ENCODE assay signal across 23 cellular contexts in the genomic region with DNA sequence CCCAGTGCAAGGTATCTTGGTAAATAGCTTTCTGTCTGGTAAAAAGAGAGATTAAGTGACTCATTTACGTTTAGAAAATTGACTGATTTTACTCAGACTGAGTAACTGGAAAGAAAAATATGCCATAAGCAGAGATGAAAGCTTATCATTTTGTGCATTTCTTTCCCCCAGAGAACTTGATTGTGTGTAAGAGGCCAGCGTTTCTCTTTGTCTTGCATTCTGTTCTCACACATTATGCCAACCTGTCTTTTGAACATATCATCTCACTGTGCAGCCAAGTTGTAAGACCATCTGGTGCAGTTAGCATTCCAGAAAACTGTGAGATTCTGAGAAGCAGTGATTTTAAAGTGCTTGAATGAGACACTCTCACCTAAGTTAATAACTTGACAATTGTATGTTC.
DNase-seq lines count a peak whose midpoint lies in the region; ATAC-seq, FAIRE-seq and TF ChIP-seq lines count a peak whose summit lies in the region.
"Had no signal": no experiment of that assay in that cellular context is flagged by ENCODE, and none has a peak within 500 bp of the region (broad histone marks: within the 10 kb centered on the region; RNA-seq: fewer than 3 reads in every experiment).

No MANE protein-coding gene starts in this region.

- H3K9ac ChIP-seq in H1 (replicated peaks in 1 of 4; ENCODE audit: extremely low read depth in 1 of 4, low read depth in 3 of 4, low read length in 3 of 4), result no peak overlapping the region

- H3K27me3 Mint-ChIP-seq in activated CD8-positive, alpha-beta memory T cell treated with anti-CD3 and anti-CD28 coated beads, Interleukin-2, amount 10 ng/mL, durations not matched to agents 7 days and 5 days, result no peaks in the 10 kb centered on the region

- CTCF ChIA-PET in H1 (lab: Charles Lee; ENCODE audit: partially characterized antibody) (interaction anchor here (0.6 kb wide), 1 partner anchor 28 kb away, joined by 4 read pairs; no protein-coding TSS in a partner anchor), GM10248 (lab: Yijun Ruan, JAX) (no interaction called here)
- CTCF ChIA-PET in activated CD8-positive, alpha-beta memory T cell treated with anti-CD3 and anti-CD28 coated beads, Interleukin-2, amount 10 ng/mL, durations not matched to agents 7 days and 5 days (lab: Charles Lee), result no interaction called here

- H3K27ac ChIP-seq in H1 (ENCODE audit: low read depth, low read length), result no peak overlapping the region
- H3K27ac ChIP-seq: 22Rv1, SJSA1 had no signal

- no peaks in the 10 kb centered on the region for H3K79me1 ChIP-seq in H1 (ENCODE audit: low read depth, low read length)

- no peaks in the 10 kb centered on the region for H3K27me3 ChIP-seq in H1 (replicated peaks in 1 of 4; ENCODE audit: control insufficient read depth in 3 of 4, extremely low read depth in 1 of 4, insufficient read depth in 3 of 4, low read length in 3 of 4)
- H3K27me3 ChIP-seq in neuron (ENCODE audit: insufficient read depth, low read length), result no peaks in the 10 kb centered on the region
- H3K27me3 ChIP-seq: SJSA1 had no signal

- peaks cover 4% of the 10 kb centered on the region for H3K9me3 Mint-ChIP-seq in activated CD8-positive, alpha-beta memory T cell treated with anti-CD3 and anti-CD28 coated beads, Interleukin-2, amount 10 ng/mL, durations not matched to agents 7 days and 5 days (ENCODE audit: low read depth)

- no peaks in the 10 kb centered on the region for H3K36me3 Mint-ChIP-seq in activated CD8-positive, alpha-beta memory T cell treated with anti-CD3 and anti-CD28 coated beads, Interleukin-2, amount 10 ng/mL, durations not matched to agents 7 days and 5 days

- no peak overlapping the region for H2BK120ac ChIP-seq in H1 (replicated peaks; ENCODE audit: low read depth, low read length)

- no peak overlapping the region for H2AK5ac ChIP-seq in H1 (ENCODE audit: low read depth, low read length)

- no peaks in the 10 kb centered on the region for H3K79me2 ChIP-seq in H1 (ENCODE audit: control insufficient read depth in 1 of 2, insufficient read depth in 2 of 2, low read length in 2 of 2)

- no peak for TF ChIP-seq RAD21 in H1 (IDR thresholded peaks at IDR 0.05 in 1 of 2, conservative IDR thresholded peaks at IDR 0.05 in 1 of 2; ENCODE audit: low read depth in 2 of 2, low read length in 2 of 2)

- TF ChIP-seq POLR2A in H1 (IDR thresholded peaks at IDR 0.05; ENCODE audit: control extremely low read depth in 1 of 2, low read depth in 2 of 2, low read length in 2 of 2), result no peak

- no peak overlapping the region for H3K56ac ChIP-seq in H1 (replicated peaks; ENCODE audit: insufficient read length, low read depth, low read length)

- no peak for ATAC-seq in activated CD8-positive, alpha-beta memory T cell treated with anti-CD3 and anti-CD28 coated beads, Interleukin-2, amount 10 ng/mL, durations not matched to agents 7 days and 5 days
- ATAC-seq: GM12878, HepG2 had no signal

- H2BK12ac ChIP-seq in H1 (ENCODE audit: low read depth, low read length), result no peak overlapping the region

- H2BK5ac ChIP-seq in H1 (ENCODE audit: low read depth, low read length), result no peak overlapping the region

- no peak overlapping the region for H3K27ac Mint-ChIP-seq in activated CD8-positive, alpha-beta memory T cell treated with anti-CD3 and anti-CD28 coated beads, Interleukin-2, amount 10 ng/mL, durations not matched to agents 7 days and 5 days

- H2AFZ ChIP-seq in H1 (ENCODE audit: low read length) (peak overlapping the region; percentile 81), neuron (ENCODE audit: low read depth, low read length) (peak overlapping the region; percentile 34)

- no peak overlapping the region for H3K4ac ChIP-seq in H1 (replicated peaks; ENCODE audit: insufficient read length, low read depth, low read length)

- H3K23me2 ChIP-seq in H1 (ENCODE audit: low read depth, low read length), result no peaks in the 10 kb centered on the region

- H4K5ac ChIP-seq in H1 (ENCODE audit: insufficient read length, low read depth, low read length), result no peak overlapping the region

- no peak for TF ChIP-seq EP300 in H1 (IDR thresholded peaks at IDR 0.05; ENCODE audit: borderline replicate concordance in 1 of 2, low read depth in 2 of 2, low read length in 2 of 2)

- H3K4me2 ChIP-seq in H1 (ENCODE audit: insufficient read depth in 1 of 2, low read depth in 2 of 2, low read length in 2 of 2), result no peak overlapping the region

- no peak overlapping the region for H3K23ac ChIP-seq in H1 (ENCODE audit: insufficient read length)

- no peak overlapping the region for H2BK20ac ChIP-seq in H1 (ENCODE audit: low read length)

- H4K91ac ChIP-seq in H1 (replicated peaks; ENCODE audit: insufficient read length, low read length), result no peak overlapping the region

- POLR2A ChIA-PET in H1 (lab: Charles Lee; ENCODE audit: partially characterized antibody), result no interaction called here
- POLR2A ChIA-PET in GM10248 (lab: Yijun Ruan, JAX), result no interaction called here

- no peak for FAIRE-seq in H1 (lab: Jason Lieb, UNC)
- FAIRE-seq: GM12878, HepG2 had no signal

- H3K9me3 ChIP-seq in H1 (ENCODE audit: insufficient read depth in 2 of 2, low read depth in 1 of 2, low read length in 1 of 2) (no peaks in the 10 kb centered on the region), neuron (ENCODE audit: low read length) (no peaks in the 10 kb centered on the region)
- H3K9me3 ChIP-seq: SJSA1 had no signal

- DNase-seq in DMS 273 (lab: John Stamatoyannopoulos, UW; ENCODE audit: unreplicated experiment), result peak; percentile 55
- no peak for DNase-seq in DMS 273 treated with DMSO at 0.1 percent for 48 hours (lab: John Stamatoyannopoulos, UW)
- no peak for DNase-seq in H1 (ENCODE audit: low read depth in 1 of 2, low spot score in 2 of 2)
- DNase-seq in activated effector memory CD4-positive, alpha-beta T cell treated with anti-CD3 and anti-CD28 coated beads, Interleukin-2, amount 50 U/mL, for 16 hours, result no peak
- DNase-seq in activated CD4-positive, alpha-beta T cell treated with anti-CD3 and anti-CD28 coated beads for 4 hours, result no peak
- no peak for DNase-seq in activated CD8-positive, alpha-beta memory T cell treated with anti-CD3 and anti-CD28 coated beads, Interleukin-2, amount 10 ng/mL, durations not matched to agents 7 days and 5 days
- DNase-seq in GM10248 (ENCODE audit: extremely low spot score), result no peak
- DNase-seq: Calu3; Karpas-422; NCI-H1092; NCI-H1436; NCI-H187; NCI-H2081 treated with DMSO at 0.1 percent for 48 hours; NCI-H526; NCI-H82; NK-92 treated with Interleukin-12 subunit alpha and Interleukin-12 subunit beta, amount 100 ng/mL, for 24 hours; Right ventricle myocardium superior; RPMI8226 had no signal

- H3K4me3 Mint-ChIP-seq in activated CD8-positive, alpha-beta memory T cell treated with anti-CD3 and anti-CD28 coated beads, Interleukin-2, amount 10 ng/mL, durations not matched to agents 7 days and 5 days, result no peak overlapping the region

- no peaks in the 10 kb centered on the region for H4K20me1 ChIP-seq in H1 (replicated peaks in 1 of 2; ENCODE audit: control insufficient read depth in 1 of 2, insufficient read depth in 2 of 2, low read length in 2 of 2)

- H4K8ac ChIP-seq in H1 (ENCODE audit: extremely low read depth, insufficient read depth, low read length), result no peak overlapping the region

- 88% methylated on average over 2 of the region's 2 CpGs; no CpG with 5 or more reads in 1 of the 2 experiments for WGBS in H1 (ENCODE audit: extremely low coverage in 1 of 2, insufficient coverage in 1 of 2, insufficient read length in 1 of 2, insufficient replicate concordance in 2 of 2, low coverage in 1 of 2, low lambda C conversion rate in 2 of 2, missing lambda C conversion rate in 1 of 2), 2 experiments

- H3K4me1 Mint-ChIP-seq in activated CD8-positive, alpha-beta memory T cell treated with anti-CD3 and anti-CD28 coated beads, Interleukin-2, amount 10 ng/mL, durations not matched to agents 7 days and 5 days, result no peaks in the 10 kb centered on the region

- H3K4me3 ChIP-seq in H1 (ENCODE audit: extremely low read depth in 1 of 4, insufficient read depth in 2 of 4, low read depth in 3 of 4, low read length in 4 of 4), result no peak overlapping the region
- H3K4me3 ChIP-seq in neuron (ENCODE audit: low read length), result no peak overlapping the region
- H3K4me3 ChIP-seq: GM12878, SJSA1 had no signal

- H3K4me1 ChIP-seq in H1 (replicated peaks in 1 of 4; ENCODE audit: control insufficient read depth in 3 of 4, insufficient read depth in 4 of 4, low read length in 3 of 4) (no peaks in the 10 kb centered on the region), neuron (ENCODE audit: insufficient read depth, low read length) (no peaks in the 10 kb centered on the region)
- H3K4me1 ChIP-seq: SJSA1 had no signal

- H3K36me3 ChIP-seq in H1 (ENCODE audit: control insufficient read depth in 2 of 4, insufficient read depth in 4 of 4, low read length in 3 of 4) (no peaks in the 10 kb centered on the region), neuron (ENCODE audit: insufficient read depth, low read length) (no peaks in the 10 kb centered on the region)
- H3K36me3 ChIP-seq: SJSA1 had no signal

- TF ChIP-seq CTCF in H1 (IDR thresholded peaks at IDR 0.05; ENCODE audit: control extremely low read depth in 1 of 3, insufficient read depth in 1 of 3, low read depth in 1 of 3, low read length in 3 of 3) (no peak), GM10248 (IDR thresholded peaks at IDR 0.05; ENCODE audit: control extremely low read depth, extremely low read depth, low read depth, missing control alignments) (no peak)

- H2BK15ac ChIP-seq in H1 (ENCODE audit: low read length), result no peak overlapping the region

- no peak overlapping the region for H3K14ac ChIP-seq in H1 (ENCODE audit: insufficient read length)

- no peak overlapping the region for H3K18ac ChIP-seq in H1 (ENCODE audit: extremely low read depth, low read length)

TF ChIP-seq in H1, 55 proteins besides CTCF, POLR2A, EP300 and RAD21:
- TF ChIP-seq ASH2L (IDR thresholded peaks at IDR 0.05; ENCODE audit: low read length), result no peak
- no peak for TF ChIP-seq GTF2F1 (IDR thresholded peaks at IDR 0.05; ENCODE audit: borderline replicate concordance, low read depth, low read length)
- no peak for TF ChIP-seq MAFK (IDR thresholded peaks at IDR 0.05; ENCODE audit: low read depth, low read length)
- TF ChIP-seq, protein P1, sequence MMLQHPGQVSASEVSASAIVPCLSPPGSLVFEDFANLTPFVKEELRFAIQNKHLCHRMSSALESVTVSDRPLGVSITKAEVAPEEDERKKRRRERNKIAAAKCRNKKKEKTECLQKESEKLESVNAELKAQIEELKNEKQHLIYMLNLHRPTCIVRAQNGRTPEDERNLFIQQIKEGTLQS (IDR thresholded peaks at IDR 0.05; ENCODE audit: insufficient read depth, low read depth, low read length), result no peak
- TF ChIP-seq TCF12 (IDR thresholded peaks at IDR 0.05; ENCODE audit: low read depth, low read length), result no peak
- no peak for TF ChIP-seq FOSL1 (IDR thresholded peaks at IDR 0.05; ENCODE audit: insufficient read depth, low read depth, low read length)
- TF ChIP-seq PHF8 (conservative IDR thresholded peaks at IDR 0.05; ENCODE audit: low read depth, low read length), result no peak
TF ChIP-seq in H1: peak in this region for 0.
